9 cellular contexts compared by ENCODE assay signal in genomic region chr16:89026121-89026612, GRCh38. TPM values are rescaled to one million over a fixed set of nuclear protein-coding genes. Genes with fewer than 3 reads are reported as not detected.
DNase-seq lines count a peak whose midpoint lies in the region; ATAC-seq, FAIRE-seq and TF ChIP-seq lines count a peak whose summit lies in the region.
"Had no signal": no experiment of that assay in that cellular context is flagged by ENCODE, and none has a peak within 500 bp of the region (broad histone marks: within the 10 kb centered on the region; RNA-seq: fewer than 3 reads in every experiment).

No MANE protein-coding gene starts in this region.

- peaks cover 10% of the 10 kb centered on the region for H3K36me3 Mint-ChIP-seq in activated CD4-positive, alpha-beta memory T cell treated with anti-CD3 and anti-CD28 coated beads for 36 hours
- H3K36me3 Mint-ChIP-seq in natural killer cell treated with Interleukin-12 subunit alpha and Interleukin-12 subunit beta and Interleukin-15 and Interleukin-18, amount 100 ng/mL, for 72 hours: peaks cover 29% of the 10 kb centered on the region

- peaks cover 23% of the 10 kb centered on the region for H3K4me1 Mint-ChIP-seq in activated CD4-positive, alpha-beta memory T cell treated with anti-CD3 and anti-CD28 coated beads for 36 hours (ENCODE audit: low read depth)
- peaks cover 34 to 47% of the 10 kb centered on the region in 2 donors for H3K4me1 Mint-ChIP-seq in natural killer cell treated with Interleukin-12 subunit alpha and Interleukin-12 subunit beta and Interleukin-15 and Interleukin-18, amount 100 ng/mL, for 72 hours (ENCODE audit: low read depth in 2 of 2)

- CTCF ChIA-PET in activated CD4-positive, alpha-beta memory T cell treated with anti-CD3 and anti-CD28 coated beads for 36 hours (lab: Charles Lee): no interaction called here

- DNase-seq in GM12891 (ENCODE audit: insufficient read length, low spot score): no peak
- peak; percentile 81 for DNase-seq in activated CD4-positive, alpha-beta memory T cell treated with anti-CD3 and anti-CD28 coated beads for 36 hours
- peak; percentile 91 for DNase-seq in natural killer cell treated with Interleukin-12 subunit alpha and Interleukin-12 subunit beta and Interleukin-15 and Interleukin-18, amount 100 ng/mL, for 72 hours (ENCODE audit: low spot score)
- no peak for DNase-seq in NCI-H187 (lab: John Stamatoyannopoulos, UW)
- DNase-seq in NCI-H1417 (lab: John Stamatoyannopoulos, UW): no peak

- H3K9me3 Mint-ChIP-seq in activated CD4-positive, alpha-beta memory T cell treated with anti-CD3 and anti-CD28 coated beads for 36 hours: peaks cover 23% of the 10 kb centered on the region
- peaks cover 15% of the 10 kb centered on the region for H3K9me3 Mint-ChIP-seq in natural killer cell treated with Interleukin-12 subunit alpha and Interleukin-12 subunit beta and Interleukin-15 and Interleukin-18, amount 100 ng/mL, for 72 hours

- no peaks in the 10 kb centered on the region for H3K27me3 Mint-ChIP-seq in activated CD4-positive, alpha-beta memory T cell treated with anti-CD3 and anti-CD28 coated beads for 36 hours
- H3K27me3 Mint-ChIP-seq in natural killer cell treated with Interleukin-12 subunit alpha and Interleukin-12 subunit beta and Interleukin-15 and Interleukin-18, amount 100 ng/mL, for 72 hours: peaks cover 4 to 8% of the 10 kb centered on the region in 2 donors

- TF ChIP-seq POLR2A in GM12891 (IDR thresholded peaks at IDR 0.05; ENCODE audit: low read depth, low read length): no peak

- intact Hi-C loops in activated CD4-positive, alpha-beta memory T cell treated with anti-CD3 and anti-CD28 coated beads for 36 hours (cut with micrococcal nuclease): loop anchor here (2.0 to 10.0 kb wide), 3 partner anchors 71 to 479 kb away; partner anchors contain the start of genes SPG7 and ZNF778

- peak overlapping the region; percentile 89 for H3K27ac Mint-ChIP-seq in activated CD4-positive, alpha-beta memory T cell treated with anti-CD3 and anti-CD28 coated beads for 36 hours
- H3K27ac Mint-ChIP-seq in natural killer cell treated with Interleukin-12 subunit alpha and Interleukin-12 subunit beta and Interleukin-15 and Interleukin-18, amount 100 ng/mL, for 72 hours: peak overlapping the region; percentile 98 to 99

- H3K4me3 Mint-ChIP-seq in activated CD4-positive, alpha-beta memory T cell treated with anti-CD3 and anti-CD28 coated beads for 36 hours: no peak overlapping the region
- peak overlapping the region; percentile 65 for H3K4me3 Mint-ChIP-seq in natural killer cell treated with Interleukin-12 subunit alpha and Interleukin-12 subunit beta and Interleukin-15 and Interleukin-18, amount 100 ng/mL, for 72 hours

- FAIRE-seq in GM12891 (lab: Jason Lieb, UNC): peak; percentile 54

- POLR2A ChIA-PET in activated CD4-positive, alpha-beta memory T cell treated with anti-CD3 and anti-CD28 coated beads for 36 hours (lab: Charles Lee): no interaction called here

- ATAC-seq in HG03378 (IDR thresholded peaks at IDR 0.05; ENCODE audit: unreplicated experiment): peak; percentile 51
- peak; percentile 99 for ATAC-seq in natural killer cell treated with Interleukin-12 subunit alpha and Interleukin-12 subunit beta and Interleukin-15 and Interleukin-18, amount 100 ng/mL, for 72 hours
- no peak for ATAC-seq in HG03432 (IDR thresholded peaks at IDR 0.05; ENCODE audit: unreplicated experiment)
- no peak for ATAC-seq in HG03045 (IDR thresholded peaks at IDR 0.05; ENCODE audit: unreplicated experiment)

TF ChIP-seq in GM12891, 5 proteins besides CTCF, POLR2A, EP300 and RAD21:
- TF ChIP-seq SPI1 (IDR thresholded peaks at IDR 0.05; ENCODE audit: low read depth, low read length) (0 out of 2 replicates have a peak, but pooled peaks have one; percentile 8), TAF1 (IDR thresholded peaks at IDR 0.05; ENCODE audit: low read depth, low read length) (no peak)

RNA-seq across cellular contexts. Expression of gene CBFA2T3, which starts 49.2 kb away (rescaled TPM):
- 15.1 TPM for polyA plus RNA-seq in GM12891 (2012; ENCODE audit: low read depth, missing spikeins)
- total RNA-seq in activated CD4-positive, alpha-beta memory T cell treated with anti-CD3 and anti-CD28 coated beads for 36 hours: under 1 TPM in 1 of 2 experiments, not detected in 1; 0.12 TPM
- total RNA-seq in natural killer cell treated with Interleukin-12 subunit alpha and Interleukin-12 subunit beta and Interleukin-15 and Interleukin-18, amount 100 ng/mL, for 72 hours: 1 to 10 TPM; 2.3 to 2.9 TPM
- total RNA-seq: dermis microvascular lymphatic vessel endothelial cell had no signal

Comparison
In these comparisons a context has a peak if more than half of its experiments do, and no peak if none do; other contexts are left out.
1. DNase-seq: peak in activated CD4-positive, alpha-beta memory T cell treated with anti-CD3 and anti-CD28 coated beads for 36 hours (single experiment) and natural killer cell treated with Interleukin-12 subunit alpha and Interleukin-12 subunit beta and Interleukin-15 and Interleukin-18, amount 100 ng/mL, for 72 hours (single experiment); none in GM12891 (single experiment), NCI-H187 (0 of 2) and NCI-H1417 (0 of 3).
2. ATAC-seq: peak in HG03378 (single experiment) and natural killer cell treated with Interleukin-12 subunit alpha and Interleukin-12 subunit beta and Interleukin-15 and Interleukin-18, amount 100 ng/mL, for 72 hours (2 of 2); none in HG03432 (single experiment) and HG03045 (single experiment).